In genomic region chr9:70405808-70406445, GRCh38 we compare ENCODE assay signal across 8 cellular contexts. TPM values are rescaled to one million over a fixed set of nuclear protein-coding genes. Genes with fewer than 3 reads are reported as not detected.
DNase-seq lines count a peak whose midpoint lies in the region; ATAC-seq and TF ChIP-seq lines count a peak whose summit lies in the region.

No MANE protein-coding gene starts in this region.

- H3K27ac ChIP-seq in right cardiac atrium (ENCODE audit: low read length) (peak overlapping the region; percentile 93), testis (peak overlapping the region; percentile 71 to 80)

- CTCF ChIA-PET in activated naive CD4-positive, alpha-beta T cell treated with anti-CD3 and anti-CD28 coated beads, Interleukin-2, amount 10 ng/mL, durations not matched to agents 7 days and 5 days (lab: Charles Lee), result interaction anchor here (1.2 to 2.4 kb wide), 3 partner anchors 9 to 196 kb away, joined by 3 to 9 read pairs (median 5); partner anchors contain the start of gene KLF9

- H3K9me3 ChIP-seq in right cardiac atrium (ENCODE audit: control insufficient read depth, low read length) (no peaks in the 10 kb centered on the region), testis (no peaks in the 10 kb centered on the region)

- TF ChIP-seq CTCF in testis (IDR thresholded peaks at IDR 0.05), result no peak

- peaks cover 13% of the 10 kb centered on the region for H3K36me3 Mint-ChIP-seq in activated naive CD4-positive, alpha-beta T cell treated with anti-CD3 and anti-CD28 coated beads, Interleukin-2, amount 10 ng/mL, durations not matched to agents 7 days and 5 days

- no peaks in the 10 kb centered on the region for H3K27me3 ChIP-seq in right cardiac atrium (ENCODE audit: control insufficient read depth, insufficient read depth)
- H3K27me3 ChIP-seq in testis, result no peaks in the 10 kb centered on the region

- DNase-seq in activated naive CD4-positive, alpha-beta T cell treated with anti-CD3 and anti-CD28 coated beads, Interleukin-2, amount 10 ng/mL, durations not matched to agents 7 days and 5 days, result no peak
- no peak for DNase-seq in activated naive CD4-positive, alpha-beta T cell (lab: John Stamatoyannopoulos, UW)
- no peak for DNase-seq in right cardiac atrium
- DNase-seq in testis, result no peak
- no peak for DNase-seq in NCI-H2081 treated with DMSO at 0.1 percent for 48 hours (lab: John Stamatoyannopoulos, UW)
- no peak for DNase-seq in dermis blood vessel endothelial cell
- DNase-seq in ureter (ENCODE audit: low spot score), result no peak

- no peaks in the 10 kb centered on the region for H3K36me3 ChIP-seq in testis (ENCODE audit: low read depth, missing control alignments)

- TF ChIP-seq POLR2A in testis (IDR thresholded peaks at IDR 0.05), result no peak

- peak; percentile 23 for ATAC-seq in HG03521 (IDR thresholded peaks at IDR 0.05; ENCODE audit: unreplicated experiment)
- ATAC-seq in right cardiac atrium, result no peak

- H3K27me3 Mint-ChIP-seq in activated naive CD4-positive, alpha-beta T cell treated with anti-CD3 and anti-CD28 coated beads, Interleukin-2, amount 10 ng/mL, durations not matched to agents 7 days and 5 days, result no peaks in the 10 kb centered on the region

- peak overlapping the region; percentile 69 for H3K4me3 Mint-ChIP-seq in activated naive CD4-positive, alpha-beta T cell treated with anti-CD3 and anti-CD28 coated beads, Interleukin-2, amount 10 ng/mL, durations not matched to agents 7 days and 5 days

- peaks cover 68% of the 10 kb centered on the region for H3K4me1 Mint-ChIP-seq in activated naive CD4-positive, alpha-beta T cell treated with anti-CD3 and anti-CD28 coated beads, Interleukin-2, amount 10 ng/mL, durations not matched to agents 7 days and 5 days

- intact Hi-C loops in right cardiac atrium (cut with DNase I), result loop anchor here in 1 of 4 donors (10.0 kb wide), 1 partner anchor 51 kb away; no protein-coding TSS in a partner anchor
- intact Hi-C loops in testis (cut with DNase I; ENCODE audit: low total_unique reads), result no loop called here

- H3K4me1 ChIP-seq in right cardiac atrium (ENCODE audit: control insufficient read depth, insufficient read depth, low read length), result peaks cover 32% of the 10 kb centered on the region
- H3K4me1 ChIP-seq in testis, result peaks cover 63% of the 10 kb centered on the region

- no peak overlapping the region for H3K4me3 ChIP-seq in right cardiac atrium (ENCODE audit: low read length)
- H3K4me3 ChIP-seq in testis, result no peak overlapping the region

- peak overlapping the region; percentile 91 for H3K27ac Mint-ChIP-seq in activated naive CD4-positive, alpha-beta T cell treated with anti-CD3 and anti-CD28 coated beads, Interleukin-2, amount 10 ng/mL, durations not matched to agents 7 days and 5 days

- WGBS in right cardiac atrium, result 68% methylated on average over 3 of the region's 3 CpGs
- WGBS in testis, 2 donors, result 56 to 75% methylated on average over 3 of the region's 3 CpGs

- H3K9me3 Mint-ChIP-seq in activated naive CD4-positive, alpha-beta T cell treated with anti-CD3 and anti-CD28 coated beads, Interleukin-2, amount 10 ng/mL, durations not matched to agents 7 days and 5 days, result no peaks in the 10 kb centered on the region

RNA-seq across cellular contexts. Expression of gene KLF9, which starts 8.5 kb away (rescaled TPM):
- 10 to 100 TPM; 59.3 to 76.6 (median 72.6) TPM for total RNA-seq in right cardiac atrium
- 39.5 TPM for polyA plus RNA-seq in right cardiac atrium
- total RNA-seq in testis, result 10 to 100 TPM; 39.8 to 47.9 TPM
- polyA plus RNA-seq in testis (ENCODE audit: insufficient read depth, low read depth, low replicate concordance), result 11.8 TPM
- total RNA-seq in dermis blood vessel endothelial cell, result 31.0 and 38.8 TPM in 2 replicates
- 64.5 TPM for total RNA-seq in ureter
